ENCODE assay signal across 20 cellular contexts in genomic region chr10:126398383-126398743, GRCh38. TPM values are rescaled to one million over a fixed set of nuclear protein-coding genes. Genes with fewer than 3 reads are reported as not detected.
A peak's percentile ranks its signal among the peaks of the same experiment; 100 is the strongest.
DNase-seq lines count a peak whose midpoint lies in the region; ATAC-seq, FAIRE-seq and TF ChIP-seq lines count a peak whose summit lies in the region.
"Had no signal": no experiment of that assay in that cellular context is flagged by ENCODE, and none has a peak within 500 bp of the region (broad histone marks: within the 10 kb centered on the region; RNA-seq: fewer than 3 reads in every experiment).

No MANE protein-coding gene starts in this region.

- no peak for FAIRE-seq in A549 (lab: Jason Lieb, UNC)
- FAIRE-seq in astrocyte (lab: Jason Lieb, UNC), result no peak
- FAIRE-seq: GM12892, GM19239 had no signal

- ATAC-seq in A549 (no peak; a peak in 1 of 6 replicates), GM18873 (IDR thresholded peaks at IDR 0.05; ENCODE audit: low FRiP score, unreplicated experiment) (no peak)
- ATAC-seq: Right ventricle myocardium inferior had no signal

- H3K27me3 Mint-ChIP-seq in HFFc6 (ENCODE audit: insufficient read depth), result peaks cover 2% of the 10 kb centered on the region
- no peaks in the 10 kb centered on the region for H3K27me3 Mint-ChIP-seq in astrocyte (ENCODE audit: low read depth, unreplicated experiment)

- no peak for TF ChIP-seq POLR2A in A549 (IDR thresholded peaks at IDR 0.05; ENCODE audit: low read length)

- TF ChIP-seq RAD21 in A549 (conservative IDR thresholded peaks at IDR 0.05 in 1 of 2, IDR thresholded peaks at IDR 0.05 in 1 of 2), result no peak

- CTCF ChIA-PET in A549 (lab: Yijun Ruan, JAX), result interaction anchor here (0.7 kb wide), 1 partner anchor 59 kb away, joined by 4 read pairs; no protein-coding TSS in a partner anchor

- H3K4me2 ChIP-seq in A549 (peak overlapping the region; percentile 61), astrocyte (ENCODE audit: low read length) (peak overlapping the region; percentile 70), osteoblast (ENCODE audit: insufficient read depth, low read length) (peak overlapping the region; percentile 76)

- no peaks in the 10 kb centered on the region for H3K27me3 ChIP-seq in astrocyte (ENCODE audit: insufficient read depth, low read length)
- no peaks in the 10 kb centered on the region for H3K27me3 ChIP-seq in osteoblast (ENCODE audit: insufficient read depth, low read length)

- H3K9me3 Mint-ChIP-seq in HFFc6 (no peaks in the 10 kb centered on the region), astrocyte (ENCODE audit: unreplicated experiment) (peaks cover 15% of the 10 kb centered on the region)

- H3K4me1 Mint-ChIP-seq in HFFc6 (ENCODE audit: low read depth) (peaks cover 35% of the 10 kb centered on the region), astrocyte (ENCODE audit: low read depth, unreplicated experiment) (peaks cover 31% of the 10 kb centered on the region)

- no peak for TF ChIP-seq CTCF in A549 (IDR thresholded peaks at IDR 0.05)
- TF ChIP-seq CTCF in HFFc6 (IDR thresholded peaks at IDR 0.05), result no peak
- TF ChIP-seq CTCF in astrocyte (IDR thresholded peaks at IDR 0.05; ENCODE audit: insufficient read depth, low read depth, low read length), result no peak
- no peak for TF ChIP-seq CTCF in osteoblast (IDR thresholded peaks at IDR 0.05; ENCODE audit: extremely low read depth, low read depth, low read length)

- no peaks in the 10 kb centered on the region for H3K79me2 ChIP-seq in astrocyte (ENCODE audit: insufficient read depth, low read length)
- H3K79me2 ChIP-seq in osteoblast (ENCODE audit: insufficient read depth, low read length), result no peaks in the 10 kb centered on the region

- H3K4me3 ChIP-seq in A549 (no peak overlapping the region), astrocyte (ENCODE audit: insufficient read depth, low read depth, low read length) (no peak overlapping the region), osteoblast (ENCODE audit: insufficient read depth, low read length) (peak overlapping the region; percentile 34)

- TF ChIP-seq EP300 in A549 (IDR thresholded peaks at IDR 0.05), result no peak

- no peaks in the 10 kb centered on the region for H4K20me1 ChIP-seq in astrocyte (ENCODE audit: insufficient read depth, low read length)
- no peaks in the 10 kb centered on the region for H4K20me1 ChIP-seq in osteoblast (ENCODE audit: insufficient read depth, low read length)

- H3K9ac ChIP-seq in astrocyte (ENCODE audit: low read length), result peak overlapping the region; percentile 67

- WGBS in A549 (ENCODE audit: missing lambda C conversion rate), result 61% methylated on average over 3 of the region's 3 CpGs

- peak overlapping the region; percentile 56 for H3K4me3 Mint-ChIP-seq in HFFc6
- H3K4me3 Mint-ChIP-seq in astrocyte (ENCODE audit: unreplicated experiment), result peak overlapping the region; percentile 28

- H3K27ac ChIP-seq in A549 (peak overlapping the region; percentile 56 to 84; a peak in 5 of 6 replicates), astrocyte (ENCODE audit: low read depth, low read length) (peak overlapping the region; percentile 95), osteoblast (ENCODE audit: low read depth, low read length) (peak overlapping the region; percentile 94)

- H3K36me3 Mint-ChIP-seq in HFFc6 (ENCODE audit: low read depth), result peaks cover 14% of the 10 kb centered on the region
- H3K36me3 Mint-ChIP-seq in astrocyte (ENCODE audit: low read depth, unreplicated experiment), result peaks cover 7% of the 10 kb centered on the region

- H3K9me3 ChIP-seq in A549, result no peaks in the 10 kb centered on the region
- no peaks in the 10 kb centered on the region for H3K9me3 ChIP-seq in astrocyte (ENCODE audit: insufficient read depth, low read depth, low read length)
- no peaks in the 10 kb centered on the region for H3K9me3 ChIP-seq in osteoblast (ENCODE audit: low read depth, low read length)

- H2AFZ ChIP-seq in astrocyte (ENCODE audit: low read depth, low read length) (no peak overlapping the region), osteoblast (ENCODE audit: low read length) (peak overlapping the region; percentile 52)

- H3K27ac Mint-ChIP-seq in HFFc6, result peak overlapping the region; percentile 83
- H3K27ac Mint-ChIP-seq in astrocyte (ENCODE audit: unreplicated experiment), result peak overlapping the region; percentile 95

- no peak for DNase-seq in A549 (ENCODE audit: low read depth in 1 of 2, low spot score in 1 of 2)
- DNase-seq in HFFc6, result no peak
- no peak for DNase-seq in astrocyte (ENCODE audit: low read depth)
- no peak for DNase-seq in osteoblast (ENCODE audit: insufficient read length, low spot score, missing footprints)
- no peak for DNase-seq in NOMO-1 (lab: John Stamatoyannopoulos, UW; ENCODE audit: unreplicated experiment in 2 of 2)
- no peak for DNase-seq in cerebellar nuclear complex (lab: John Stamatoyannopoulos, UW)
- no peak for DNase-seq in stimulated activated CD4-positive, alpha-beta T cell treated with anti-CD3 and anti-CD28 coated beads, Interleukin-4, amount 100 ng/mL, for 4 hours
- DNase-seq: AML-193, Calu3, DND-41, GDM1, KG1, NCI-H1092, NCI-H1694, NCI-H345, NCI-H69 had no signal

- H3K4me1 ChIP-seq in A549, result peaks cover 22% of the 10 kb centered on the region
- peaks cover 25% of the 10 kb centered on the region for H3K4me1 ChIP-seq in astrocyte (ENCODE audit: insufficient read depth, low read length)
- H3K4me1 ChIP-seq in osteoblast (ENCODE audit: insufficient read depth, low read length), result peaks cover 27% of the 10 kb centered on the region

- H3K36me3 ChIP-seq in astrocyte (ENCODE audit: insufficient read depth, low read length) (no peaks in the 10 kb centered on the region), osteoblast (ENCODE audit: insufficient read depth, low read length) (no peaks in the 10 kb centered on the region)

- POLR2A ChIA-PET in A549 (lab: Yijun Ruan, JAX), result no interaction called here

TF ChIP-seq in A549, 52 proteins besides CTCF, POLR2A, EP300 and RAD21:
- TF ChIP-seq HEYL (CRISPR knock-in tag; IDR thresholded peaks at IDR 0.05), result no peak
- TF ChIP-seq NPAS2 (CRISPR knock-in tag; IDR thresholded peaks at IDR 0.05; ENCODE audit: borderline replicate concordance), result no peak
- TF ChIP-seq ZNF302 (CRISPR knock-in tag; IDR thresholded peaks at IDR 0.05), result no peak
- TF ChIP-seq TP53 (CRISPR knock-in tag; IDR thresholded peaks at IDR 0.05), result no peak
- no peak for TF ChIP-seq FOSL2 (IDR thresholded peaks at IDR 0.05)
- TF ChIP-seq FOSL2 (CRISPR knock-in tag; IDR thresholded peaks at IDR 0.05), result no peak
- no peak for TF ChIP-seq SMC3 (IDR thresholded peaks at IDR 0.05)
- no peak for TF ChIP-seq CHD2 (IDR thresholded peaks at IDR 0.05; ENCODE audit: low read length, partially characterized antibody)
- TF ChIP-seq BCL3 (IDR thresholded peaks at IDR 0.05), result no peak
- no peak for TF ChIP-seq CBX8 (IDR thresholded peaks at IDR 0.05)

RNA-seq across cellular contexts. Expression of gene ADAM12, which starts 10.1 kb away (rescaled TPM):
- 1.6 and 2.2 TPM in 2 replicates for polyA plus RNA-seq in A549 (2011; rRNA removed)
- 0.56 and 0.67 TPM in 2 replicates for polyA plus RNA-seq in A549 (2012; cell fraction: cytosol; rRNA removed)
- polyA plus RNA-seq in A549 (2012; cell fraction: nucleus; rRNA removed), result 1.1 and 1.8 TPM in 2 replicates
- 4.5 to 4.8 TPM (median 4.8 TPM) in 3 replicates for polyA plus RNA-seq in A549 (2017; fragmentation: RNase III; extraction: RNeasy Plus Mini Kit Qiagen cat#74134 plus additional on column Dnase treatment)
- 1.4 and 6.1 TPM in 2 replicates for polyA minus RNA-seq in A549 (2011; rRNA and poly(A)+ RNA removed)
- total RNA-seq in HFFc6 (2021; fragmentation: NEBNext Ultra II Directional; extraction: Animal tissue kit (Norgen Biotek cat#: 25700)), result 10 to 100 TPM in 4 of 6 experiments, 1 to 10 TPM in 2; 7.5 to 12.5 (median 11.5) TPM
- 100 and 126 TPM in 2 replicates for total RNA-seq in astrocyte
- 345 and 361 TPM in 2 replicates for total RNA-seq in osteoblast
- total RNA-seq: Calu3 had no signal
